In the genomic region with DNA sequence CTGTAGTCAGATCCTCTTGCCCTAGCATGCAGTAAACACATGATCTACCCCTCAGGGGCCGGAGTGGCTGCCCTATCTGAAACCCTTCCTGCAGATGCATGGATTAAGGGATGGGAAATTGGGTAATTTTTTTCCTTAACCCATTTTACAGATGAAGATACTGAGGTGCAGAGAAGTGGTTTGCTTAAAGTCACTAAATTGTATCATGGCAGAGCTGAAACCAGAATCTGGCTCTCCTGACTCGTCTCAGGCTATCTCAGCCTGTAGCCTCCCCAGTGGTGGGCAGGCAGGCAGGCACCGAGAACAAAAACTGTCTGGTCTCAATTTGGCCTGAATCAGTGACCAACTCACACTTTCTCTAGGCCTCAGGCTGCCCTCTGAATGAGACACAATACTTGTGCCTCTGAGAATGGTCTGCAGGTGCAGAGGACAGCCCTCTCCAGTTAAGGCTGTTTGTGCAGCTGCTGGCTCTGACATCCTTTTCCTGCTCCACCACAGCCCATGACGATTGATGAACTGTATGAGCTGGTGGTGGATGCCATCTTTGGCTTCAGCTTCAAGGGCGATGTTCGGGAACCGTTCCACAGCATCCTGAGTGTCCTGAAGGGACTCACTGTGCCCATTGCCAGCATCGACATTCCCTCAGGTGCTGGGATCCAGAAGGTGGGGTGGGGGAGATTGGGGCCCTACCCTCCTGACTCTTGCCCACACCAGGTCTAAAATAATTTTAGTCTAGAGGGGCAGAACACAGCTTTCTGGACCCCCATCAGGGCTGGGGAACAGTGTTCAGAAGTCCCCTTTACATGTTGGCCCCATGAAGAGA, we compare ENCODE assay signal across 11 cellular contexts. TPM values are rescaled to one million over a fixed set of nuclear protein-coding genes. Genes with fewer than 3 reads are reported as not detected.
A peak's percentile ranks its signal among the peaks of the same experiment; 100 is the strongest.
DNase-seq lines count a peak whose midpoint lies in the region; ATAC-seq and TF ChIP-seq lines count a peak whose summit lies in the region.
"Had no signal": no experiment of that assay in that cellular context is flagged by ENCODE, and none has a peak within 500 bp of the region (broad histone marks: within the 10 kb centered on the region; RNA-seq: fewer than 3 reads in every experiment).

No MANE protein-coding gene starts in this region.

- no peak overlapping the region for H3K4me3 ChIP-seq in CD4-positive, CD25-positive, alpha-beta regulatory T cell (ENCODE audit: low read depth, low read length)

- no peak for ATAC-seq in CD4-positive, CD25-positive, alpha-beta regulatory T cell (ENCODE audit: low read depth in 2 of 2)
- ATAC-seq in SK-N-SH treated with all-trans-retinoic acid at 6 μM for 48 hours (no peak), GM19455 (IDR thresholded peaks at IDR 0.05; ENCODE audit: unreplicated experiment) (no peak), GM21528 (IDR thresholded peaks at IDR 0.05; ENCODE audit: low FRiP score, unreplicated experiment) (no peak)

- peaks cover 0 to 30% (median 18%) of the 10 kb centered on the region in 4 donors for H3K4me1 Mint-ChIP-seq in CD4-positive, CD25-positive, alpha-beta regulatory T cell
- H3K4me1 Mint-ChIP-seq in IgD-negative memory B cell = peaks cover 11 to 15% (median 13%) of the 10 kb centered on the region in 3 donors

- peak overlapping the region; percentile 48 to 96 (median 86) for H3K27ac Mint-ChIP-seq in CD4-positive, CD25-positive, alpha-beta regulatory T cell
- H3K27ac Mint-ChIP-seq in IgD-negative memory B cell = peak overlapping the region; percentile 3 to 87 (median 78)

- H3K9me3 ChIP-seq in CD4-positive, CD25-positive, alpha-beta regulatory T cell (ENCODE audit: control insufficient read depth in 2 of 2, low read length in 2 of 2) = no peaks in the 10 kb centered on the region

- H3K4me1 ChIP-seq in CD4-positive, CD25-positive, alpha-beta regulatory T cell (ENCODE audit: control insufficient read depth, insufficient read depth, low read length, poor library complexity, severe bottlenecking) = peaks cover 16% of the 10 kb centered on the region

- peaks cover 43% of the 10 kb centered on the region for H3K36me3 ChIP-seq in CD4-positive, CD25-positive, alpha-beta regulatory T cell (ENCODE audit: control insufficient read depth, insufficient read depth, low read length)

- no peaks in the 10 kb centered on the region for H3K27me3 ChIP-seq in CD4-positive, CD25-positive, alpha-beta regulatory T cell (ENCODE audit: control insufficient read depth, insufficient read depth, low read length)

- peaks cover 22% of the 10 kb centered on the region for H3K36me3 Mint-ChIP-seq in CD4-positive, CD25-positive, alpha-beta regulatory T cell
- peaks cover 5% of the 10 kb centered on the region for H3K36me3 Mint-ChIP-seq in IgD-negative memory B cell

- H3K27ac ChIP-seq in CD4-positive, CD25-positive, alpha-beta regulatory T cell (ENCODE audit: insufficient read depth, low read length, poor library complexity, severe bottlenecking) = peak overlapping the region; percentile 74

- DNase-seq in CD4-positive, CD25-positive, alpha-beta regulatory T cell = peak in 1 of 3 donors; percentile 27
- peak; percentile 38 for DNase-seq in islet precursor cell
- DNase-seq in HCEC 1CT = no peak
- no peak for DNase-seq in epidermal melanocyte (ENCODE audit: insufficient read length, low spot score)
- DNase-seq: effector memory CD4-positive, alpha-beta T cell; NCI-H1105 had no signal

- H3K9me3 Mint-ChIP-seq in CD4-positive, CD25-positive, alpha-beta regulatory T cell = no peaks in the 10 kb centered on the region
- H3K9me3 Mint-ChIP-seq in IgD-negative memory B cell = no peaks in the 10 kb centered on the region

- peak overlapping the region; percentile 78 to 94 (median 86) for H3K4me3 Mint-ChIP-seq in CD4-positive, CD25-positive, alpha-beta regulatory T cell
- H3K4me3 Mint-ChIP-seq in IgD-negative memory B cell = peak overlapping the region; percentile 14 to 98 (median 92)

- no peaks in the 10 kb centered on the region for H3K27me3 Mint-ChIP-seq in CD4-positive, CD25-positive, alpha-beta regulatory T cell
- no peaks in the 10 kb centered on the region for H3K27me3 Mint-ChIP-seq in IgD-negative memory B cell

TF ChIP-seq in SK-N-SH treated with all-trans-retinoic acid at 6 μM for 48 hours, 23 proteins besides CTCF, POLR2A, EP300 and RAD21:
- no peak for TF ChIP-seq ZC3H10 (CRISPR knock-in tag; IDR thresholded peaks at IDR 0.05)
- TF ChIP-seq ZFP30 (CRISPR knock-in tag; IDR thresholded peaks at IDR 0.05) = no peak
- no peak for TF ChIP-seq TCF4 (CRISPR knock-in tag; IDR thresholded peaks at IDR 0.05; ENCODE audit: borderline replicate concordance)
- TF ChIP-seq TOX (CRISPR knock-in tag; IDR thresholded peaks at IDR 0.05; ENCODE audit: borderline replicate concordance) = peak; percentile 24; the same call in 1 of the 2 replicates
- TF ChIP-seq ZNF565 (CRISPR knock-in tag; conservative IDR thresholded peaks at IDR 0.05; ENCODE audit: low read depth) = no peak

RNA-seq across cellular contexts. Expression of a gene that starts 1.5 kb away (rescaled TPM):
- total RNA-seq in CD4-positive, CD25-positive, alpha-beta regulatory T cell = 29.2 TPM
- 100 to 1,000 TPM in 1 of 4 donors, 10 to 100 TPM in 3; 87.3 to 102 (median 92.2) TPM for polyA plus RNA-seq in CD4-positive, CD25-positive, alpha-beta regulatory T cell
- polyA plus RNA-seq in IgD-negative memory B cell = 121 TPM

RNA-seq across cellular contexts. Expression of a gene that starts 8.2 kb away (rescaled TPM):
- 27.5 TPM for total RNA-seq in CD4-positive, CD25-positive, alpha-beta regulatory T cell
- polyA plus RNA-seq in CD4-positive, CD25-positive, alpha-beta regulatory T cell = 10 to 100 TPM; 20.2 to 34.6 (median 27.6) TPM
- polyA plus RNA-seq in IgD-negative memory B cell = 45.5 TPM

RNA-seq across cellular contexts. Expression of a gene that starts 13.6 kb away (rescaled TPM):
- total RNA-seq in CD4-positive, CD25-positive, alpha-beta regulatory T cell = 2.3 TPM
- polyA plus RNA-seq in CD4-positive, CD25-positive, alpha-beta regulatory T cell = under 1 TPM in 3 of 4 donors, not detected in 1; 0.34 to 0.65 (median 0.35) TPM
- 0.38 TPM for polyA plus RNA-seq in IgD-negative memory B cell
- total RNA-seq: mesenteric fat pad had no signal

RNA-seq across cellular contexts. Expression of a gene that starts 20.8 kb away (rescaled TPM):
- 0.10 TPM for total RNA-seq in CD4-positive, CD25-positive, alpha-beta regulatory T cell
- polyA plus RNA-seq in CD4-positive, CD25-positive, alpha-beta regulatory T cell = under 1 TPM; 0.05 to 0.98 (median 0.41) TPM
- polyA plus RNA-seq in IgD-negative memory B cell = not detected

RNA-seq across cellular contexts. Expression of a gene that starts 26.1 kb away (rescaled TPM):
- total RNA-seq in CD4-positive, CD25-positive, alpha-beta regulatory T cell = not detected
- polyA plus RNA-seq in CD4-positive, CD25-positive, alpha-beta regulatory T cell = not detected
- polyA plus RNA-seq in IgD-negative memory B cell = not detected
